Comparison of ENCODE assay signal across 3 cellular contexts in genomic region chr11:27396259-27396839, GRCh38.
A peak's percentile ranks its signal among the peaks of the same experiment; 100 is the strongest.
TF ChIP-seq lines count a peak whose summit lies in the region.

No MANE protein-coding gene starts in this region.

TF ChIP-seq in HCT116, 20 proteins besides CTCF, POLR2A, EP300 and RAD21:
- TF ChIP-seq TCF7L2 (IDR thresholded peaks at IDR 0.05; ENCODE audit: borderline replicate concordance, extremely low read depth, insufficient read depth, insufficient read length) = no peak
- no peak for TF ChIP-seq POLR2AphosphoS5 (IDR thresholded peaks at IDR 0.05; ENCODE audit: low read depth, low read length)
- no peak for TF ChIP-seq ATF3 (IDR thresholded peaks at IDR 0.05)
- no peak for TF ChIP-seq YY1 (IDR thresholded peaks at IDR 0.05; ENCODE audit: extremely low read depth, insufficient replicate concordance, low read depth, low read length)
- TF ChIP-seq SRF (IDR thresholded peaks at IDR 0.05; ENCODE audit: low read depth) = no peak
- no peak for TF ChIP-seq ZFX (IDR thresholded peaks at IDR 0.05)
- no peak for TF ChIP-seq CBX3 (IDR thresholded peaks at IDR 0.05; ENCODE audit: low read depth)
- no peak for TF ChIP-seq CEBPB (IDR thresholded peaks at IDR 0.05; ENCODE audit: low read depth)
- TF ChIP-seq EZH2 (IDR thresholded peaks at IDR 0.05) = no peak
- TF ChIP-seq EZH2phosphoT487 (IDR thresholded peaks at IDR 0.05; ENCODE audit: borderline replicate concordance) = no peak
- TF ChIP-seq EGR1 (IDR thresholded peaks at IDR 0.05; ENCODE audit: low read depth) = no peak
- no peak for TF ChIP-seq MAX (IDR thresholded peaks at IDR 0.05)
- no peak for TF ChIP-seq SP1 (IDR thresholded peaks at IDR 0.05; ENCODE audit: low read depth)
- no peak for TF ChIP-seq JUND (IDR thresholded peaks at IDR 0.05)
- no peak for TF ChIP-seq FOSL1 (IDR thresholded peaks at IDR 0.05; ENCODE audit: low read depth)
- no peak for TF ChIP-seq ELF1 (IDR thresholded peaks at IDR 0.05; ENCODE audit: borderline replicate concordance, low read depth)
- no peak for TF ChIP-seq ZNF274 (IDR thresholded peaks at IDR 0.05; ENCODE audit: low read depth, low read length)
- TF ChIP-seq REST (IDR thresholded peaks at IDR 0.05; ENCODE audit: low read depth) = no peak
- no peak for TF ChIP-seq SIN3A (IDR thresholded peaks at IDR 0.05; ENCODE audit: low read depth)

TF ChIP-seq in WTC11, 78 proteins besides CTCF, POLR2A, EP300 and RAD21:
- TF ChIP-seq PRDM15 (CRISPR knock-in tag; IDR thresholded peaks at IDR 0.05) (peak; percentile 53; the same call in 1 of the 2 replicates), USF1 (CRISPR knock-in tag; IDR thresholded peaks at IDR 0.05) (no peak)
TF ChIP-seq in WTC11: peak in this region for 1.

TF ChIP-seq in HepG2, 621 proteins besides CTCF, POLR2A, EP300 and RAD21:
- TF ChIP-seq ZNF451 (CRISPR knock-in tag; IDR thresholded peaks at IDR 0.05) (no peak), MXI1 (IDR thresholded peaks at IDR 0.05; ENCODE audit: borderline replicate concordance, low read depth, low read length) (0 out of 3 replicates have a peak, but pooled peaks have one; percentile 1), SOX13 (IDR thresholded peaks at IDR 0.05) (no peak), SOX13 (CRISPR knock-in tag; conservative IDR thresholded peaks at IDR 0.05 in 1 of 2, IDR thresholded peaks at IDR 0.05 in 1 of 2) (0 out of 4 replicates have a peak, but pooled peaks of 1 of the 2 experiments have one; percentile 20), ARID5B (CRISPR knock-in tag; IDR thresholded peaks at IDR 0.05) (0 out of 2 replicates have a peak, but pooled peaks have one; percentile 8), ZNF337 (CRISPR knock-in tag; IDR thresholded peaks at IDR 0.05; ENCODE audit: borderline replicate concordance, low read depth) (no peak), ZNF143 (CRISPR knock-in tag; IDR thresholded peaks at IDR 0.05) (no peak), PRMT3 (CRISPR knock-in tag; IDR thresholded peaks at IDR 0.05; ENCODE audit: borderline replicate concordance, low read depth) (no peak), PRDM15 (CRISPR knock-in tag; IDR thresholded peaks at IDR 0.05) (peak; percentile 56), ZNF556 (CRISPR knock-in tag; IDR thresholded peaks at IDR 0.05; ENCODE audit: borderline replicate concordance) (no peak), AHR (CRISPR knock-in tag; IDR thresholded peaks at IDR 0.05) (no peak), ZNF670 (CRISPR knock-in tag; IDR thresholded peaks at IDR 0.05; ENCODE audit: borderline replicate concordance) (no peak), ZNF350 (CRISPR knock-in tag; IDR thresholded peaks at IDR 0.05; ENCODE audit: borderline replicate concordance, low read depth) (no peak), HNF4A (CRISPR knock-in tag; IDR thresholded peaks at IDR 0.05) (no peak), ZSCAN25 (CRISPR knock-in tag; IDR thresholded peaks at IDR 0.05) (no peak), ARID2 (CRISPR knock-in tag; IDR thresholded peaks at IDR 0.05; ENCODE audit: borderline replicate concordance) (no peak), KDM5A (IDR thresholded peaks at IDR 0.05; ENCODE audit: borderline replicate concordance, low read length) (no peak), CSRNP1 (CRISPR knock-in tag; IDR thresholded peaks at IDR 0.05) (no peak), ATF7-NPFF (CRISPR knock-in tag; IDR thresholded peaks at IDR 0.05; ENCODE audit: low read depth) (no peak), TEAD3 (CRISPR knock-in tag; optimal IDR thresholded peaks at IDR 0.05; ENCODE audit: borderline replicate concordance) (peak; percentile 38)
TF ChIP-seq in HepG2: peak in this region for 5.
